In the genomic region with DNA sequence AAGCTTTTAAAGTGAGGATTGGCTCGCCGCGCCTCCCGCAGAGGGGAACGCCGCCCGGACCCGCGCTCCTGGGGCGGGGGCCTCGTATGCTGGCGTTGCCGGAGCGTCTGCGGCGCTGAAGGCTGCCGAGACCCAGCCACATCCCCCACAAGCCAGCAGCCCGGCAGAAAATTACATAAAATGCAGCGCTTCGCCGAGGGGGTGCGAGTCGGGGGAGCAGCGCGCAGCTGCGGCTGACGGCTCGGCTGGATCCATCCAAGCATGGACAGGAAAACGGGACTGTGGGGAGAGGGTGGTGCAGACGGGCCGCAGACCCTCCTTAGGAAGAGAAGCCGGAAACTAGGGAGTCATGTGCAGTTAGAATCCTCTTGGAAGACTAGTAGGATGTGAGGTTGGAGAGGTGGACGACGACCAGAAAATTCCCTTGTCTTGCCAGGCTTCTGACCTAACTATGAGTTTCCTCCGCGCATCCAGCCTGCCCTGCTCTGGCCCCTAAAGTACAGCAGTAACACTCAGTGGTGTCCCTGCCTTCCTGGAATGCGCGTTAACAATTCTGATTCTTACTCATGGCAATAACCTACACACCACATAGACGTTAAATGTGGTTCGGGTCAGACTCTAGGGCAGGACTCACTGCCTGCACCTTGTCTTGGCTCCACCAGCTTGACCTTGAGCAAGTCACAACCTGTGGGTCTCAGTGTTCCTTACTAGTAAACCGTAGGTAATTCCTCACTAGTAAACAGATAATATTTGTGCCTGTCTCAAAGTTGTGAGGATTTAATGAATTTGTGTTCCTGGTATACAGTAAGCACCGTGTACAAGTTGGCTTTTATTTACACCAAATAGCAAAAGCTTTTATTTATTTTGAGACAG, we compare ENCODE assay signal across 8 cellular contexts. TPM values are rescaled to one million over a fixed set of nuclear protein-coding genes. Genes with fewer than 3 reads are reported as not detected.
A peak's percentile ranks its signal among the peaks of the same experiment; 100 is the strongest.
DNase-seq lines count a peak whose midpoint lies in the region; ATAC-seq and TF ChIP-seq lines count a peak whose summit lies in the region.

No MANE protein-coding gene starts in this region.

- H3K9ac ChIP-seq in HUES64 (ENCODE audit: low read depth, low read length) (peak overlapping the region; percentile 94), neuronal stem cell (ENCODE audit: low read depth, low read length, poor library complexity) (peak overlapping the region; percentile 85)

- intact Hi-C loops in CD14-positive monocyte (cut with micrococcal nuclease) = loop anchor here (5.0 to 10.0 kb wide), 4 partner anchors 33 to 133 kb away; a partner anchor contains a TSS
- intact Hi-C loops in transverse colon (cut with DNase I; ENCODE audit: low total_unique reads) = loop anchor here (1.0 kb wide), 2 partner anchors 34 to 74 kb away; no protein-coding TSS in a partner anchor

- DNase-seq in CD14-positive monocyte (ENCODE audit: low spot score) (no peak), GM20000 (ENCODE audit: low spot score) (peak; percentile 34), RWPE2 (ENCODE audit: low spot score) (no peak), neuronal stem cell (ENCODE audit: low spot score) (no peak), transverse colon (peak; percentile 50)
- peak; percentile 63 for DNase-seq in activated naive CD4-positive, alpha-beta T cell treated with anti-CD3 and anti-CD28 coated beads, Interleukin-2, amount 10 ng/mL, durations not matched to agents 7 days and 5 days

- 7% methylated on average over 42 of the region's 42 CpGs for WGBS in HUES64
- WGBS in gastroesophageal sphincter (ENCODE audit: low coverage in 1 of 2), 2 donors = 6 to 15% methylated on average over 2 to 6 of the region's 42 CpGs
- no CpG with 5 or more reads among the region's 42 CpGs for WGBS in neuronal stem cell (ENCODE audit: extremely low coverage in 2 of 2, insufficient read length in 2 of 2, insufficient replicate concordance in 1 of 2), 2 donors
- 0 to 2% methylated on average over 2 to 41 of the region's 42 CpGs for WGBS in transverse colon (ENCODE audit: low coverage in 1 of 2), 2 donors

- no peak overlapping the region for H4K8ac ChIP-seq in neuronal stem cell (ENCODE audit: low read depth, low read length)

- ATAC-seq in RWPE2 (ENCODE audit: low read depth) (peak; percentile 37), gastroesophageal sphincter (peak; percentile 12)

- TF ChIP-seq POLR2A in gastroesophageal sphincter (IDR thresholded peaks at IDR 0.05) (no peak), transverse colon (IDR thresholded peaks at IDR 0.05) (peak; percentile 18)

- peak overlapping the region; percentile 98 for H3K14ac ChIP-seq in neuronal stem cell (ENCODE audit: low read length)

- H3K4me1 ChIP-seq in HUES64 (ENCODE audit: insufficient read depth, low read length) = peaks cover 13% of the 10 kb centered on the region; the same call in 1 of the 2 replicates
- H3K4me1 ChIP-seq in RWPE2 (ENCODE audit: insufficient read depth, poor library complexity, severe bottlenecking) = peaks cover 16% of the 10 kb centered on the region
- peaks cover 0 to 79% (median 17%) of the 10 kb centered on the region in 3 donors for H3K4me1 ChIP-seq in gastroesophageal sphincter
- peaks cover 2 to 9% of the 10 kb centered on the region in 2 donors for H3K4me1 ChIP-seq in neuronal stem cell (ENCODE audit: control insufficient read depth in 2 of 2, insufficient read depth in 1 of 2, low read depth in 1 of 2, low read length in 2 of 2)
- peaks cover 6 to 24% (median 19%) of the 10 kb centered on the region in 4 donors for H3K4me1 ChIP-seq in transverse colon

- H3K27ac ChIP-seq in HUES64 (ENCODE audit: low read depth, low read length) = peak overlapping the region; percentile 99
- H3K27ac ChIP-seq in RWPE2 (ENCODE audit: poor library complexity, severe bottlenecking) = peak overlapping the region; percentile 88
- H3K27ac ChIP-seq in gastroesophageal sphincter = peak overlapping the region; percentile 93 to 99 (median 96)
- H3K27ac ChIP-seq in neuronal stem cell (replicated peaks; ENCODE audit: low read length) = peak overlapping the region; percentile 98
- peak overlapping the region; percentile 94 to 98 (median 95) for H3K27ac ChIP-seq in transverse colon

- peak overlapping the region; percentile 73 for H3K4me3 ChIP-seq in HUES64 (ENCODE audit: low read length)
- H3K4me3 ChIP-seq in RWPE2 (ENCODE audit: severe bottlenecking) = peak overlapping the region; percentile 77
- peak overlapping the region; percentile 89 to 98 for H3K4me3 ChIP-seq in gastroesophageal sphincter
- H3K4me3 ChIP-seq in neuronal stem cell (ENCODE audit: low read length in 2 of 2) = peak overlapping the region; percentile 63 to 96
- H3K4me3 ChIP-seq in transverse colon = peak overlapping the region; percentile 59 to 85 (median 67)

- peak overlapping the region; percentile 94 to 97 for H3K4me3 Mint-ChIP-seq in CD14-positive monocyte
- H3K4me3 Mint-ChIP-seq in activated naive CD4-positive, alpha-beta T cell treated with anti-CD3 and anti-CD28 coated beads, Interleukin-2, amount 10 ng/mL, durations not matched to agents 7 days and 5 days = peak overlapping the region; percentile 82

- H3K4me2 ChIP-seq in neuronal stem cell (ENCODE audit: insufficient read depth, low read length, poor library complexity, severe bottlenecking) = peak overlapping the region; percentile 85

- peak overlapping the region; percentile 99 for H2AFZ ChIP-seq in neuronal stem cell (ENCODE audit: low read length)

- H2BK15ac ChIP-seq in neuronal stem cell (ENCODE audit: low read length) = peak overlapping the region; percentile 60

- no peaks in the 10 kb centered on the region for H3K27me3 ChIP-seq in HUES64 (ENCODE audit: insufficient read depth, low read length)
- H3K27me3 ChIP-seq in RWPE2 (ENCODE audit: insufficient read depth, poor library complexity, severe bottlenecking) = no peaks in the 10 kb centered on the region
- H3K27me3 ChIP-seq in gastroesophageal sphincter = no peaks in the 10 kb centered on the region
- no peaks in the 10 kb centered on the region for H3K27me3 ChIP-seq in neuronal stem cell (ENCODE audit: control insufficient read depth in 3 of 3, insufficient read depth in 3 of 3, low read depth in 1 of 3, low read length in 3 of 3)
- H3K27me3 ChIP-seq in transverse colon = no peaks in the 10 kb centered on the region

- H2BK120ac ChIP-seq in neuronal stem cell (ENCODE audit: low read depth, low read length) = peak overlapping the region; percentile 11

- H3K18ac ChIP-seq in neuronal stem cell (ENCODE audit: low read length) = peak overlapping the region; percentile 99

- H3K4me1 Mint-ChIP-seq in CD14-positive monocyte = peaks cover 36% of the 10 kb centered on the region
- peaks cover 34% of the 10 kb centered on the region for H3K4me1 Mint-ChIP-seq in activated naive CD4-positive, alpha-beta T cell treated with anti-CD3 and anti-CD28 coated beads, Interleukin-2, amount 10 ng/mL, durations not matched to agents 7 days and 5 days

- no peak overlapping the region for H2BK12ac ChIP-seq in neuronal stem cell (ENCODE audit: low read length)

- H3K36me3 ChIP-seq in HUES64 (ENCODE audit: insufficient read depth, low read length) = peaks cover 24% of the 10 kb centered on the region
- H3K36me3 ChIP-seq in RWPE2 (ENCODE audit: low read depth) = peaks cover 24% of the 10 kb centered on the region
- H3K36me3 ChIP-seq in gastroesophageal sphincter = peaks cover 0 to 7% of the 10 kb centered on the region in 2 donors
- H3K36me3 ChIP-seq in neuronal stem cell (replicated peaks in 1 of 2; ENCODE audit: control insufficient read depth in 2 of 2, insufficient read depth in 2 of 2, low read length in 2 of 2) = peaks cover 2 to 27% of the 10 kb centered on the region in 2 donors
- peaks cover 0 to 6% (median 0%) of the 10 kb centered on the region in 4 donors for H3K36me3 ChIP-seq in transverse colon

- H3K23ac ChIP-seq in neuronal stem cell (ENCODE audit: low read depth, low read length, poor library complexity) = peak overlapping the region; percentile 94

- in situ Hi-C loops in transverse colon (cut with MboI; ENCODE audit: low pct_ligation_motif_present in 1 of 4, low pct_unique_long_range_greater_than_20kb in 1 of 4, low sequenced_read_pairs in 3 of 4) = loop anchor here in 1 of 4 donors (10.0 kb wide), 1 partner anchor 70 kb away; a partner anchor contains a TSS

- TF ChIP-seq CTCF in CD14-positive monocyte (IDR thresholded peaks at IDR 0.05) = no peak
- TF ChIP-seq CTCF in GM20000 (IDR thresholded peaks at IDR 0.05; ENCODE audit: extremely low read depth, missing control alignments) = no peak
- TF ChIP-seq CTCF in RWPE2 (IDR thresholded peaks at IDR 0.05; ENCODE audit: poor library complexity, severe bottlenecking) = no peak
- no peak for TF ChIP-seq CTCF in gastroesophageal sphincter (IDR thresholded peaks at IDR 0.05)
- peak in 1 of 5 experiments; percentile 6 for TF ChIP-seq CTCF in transverse colon (IDR thresholded peaks at IDR 0.05)

- peak overlapping the region; percentile 82 to 98 (median 93) for H3K27ac Mint-ChIP-seq in CD14-positive monocyte
- H3K27ac Mint-ChIP-seq in activated naive CD4-positive, alpha-beta T cell treated with anti-CD3 and anti-CD28 coated beads, Interleukin-2, amount 10 ng/mL, durations not matched to agents 7 days and 5 days = peak overlapping the region; percentile 96

- H2AK5ac ChIP-seq in neuronal stem cell (ENCODE audit: low read depth, low read length) = peak overlapping the region; percentile 70

- peaks cover 0 to 2% (median 0%) of the 10 kb centered on the region in 3 donors for H3K27me3 Mint-ChIP-seq in CD14-positive monocyte (ENCODE audit: low read depth in 3 of 3)
- peaks cover 9% of the 10 kb centered on the region for H3K27me3 Mint-ChIP-seq in activated naive CD4-positive, alpha-beta T cell treated with anti-CD3 and anti-CD28 coated beads, Interleukin-2, amount 10 ng/mL, durations not matched to agents 7 days and 5 days

- H3K79me1 ChIP-seq in neuronal stem cell (ENCODE audit: low read depth, low read length) = peaks cover 2% of the 10 kb centered on the region

- peak overlapping the region; percentile 97 for H2BK5ac ChIP-seq in neuronal stem cell (ENCODE audit: low read length)

- H3K9me3 ChIP-seq in HUES64 (ENCODE audit: insufficient read depth, low read depth, low read length) (no peaks in the 10 kb centered on the region), RWPE2 (ENCODE audit: severe bottlenecking) (no peaks in the 10 kb centered on the region), gastroesophageal sphincter (no peaks in the 10 kb centered on the region), neuronal stem cell (replicated peaks in 1 of 2; ENCODE audit: control insufficient read depth in 2 of 2, insufficient read depth in 1 of 2, low read depth in 1 of 2, low read length in 2 of 2) (peaks cover 0 to 2% of the 10 kb centered on the region in 2 donors), transverse colon (no peaks in the 10 kb centered on the region)

- TF ChIP-seq EP300 in gastroesophageal sphincter (IDR thresholded peaks at IDR 0.05) (no peak), transverse colon (IDR thresholded peaks at IDR 0.05; ENCODE audit: low read depth) (no peak)

- CTCF ChIA-PET in activated naive CD4-positive, alpha-beta T cell treated with anti-CD3 and anti-CD28 coated beads, Interleukin-2, amount 10 ng/mL, durations not matched to agents 7 days and 5 days (lab: Charles Lee) = interaction anchor here (1.1 kb wide), 1 partner anchor 76 kb away, joined by 4 read pairs; no protein-coding TSS in a partner anchor

- no peak overlapping the region for H4K91ac ChIP-seq in neuronal stem cell (ENCODE audit: low read depth, low read length, poor library complexity)

- H3K36me3 Mint-ChIP-seq in CD14-positive monocyte = peaks cover 4 to 21% of the 10 kb centered on the region in 2 donors
- peaks cover 18% of the 10 kb centered on the region for H3K36me3 Mint-ChIP-seq in activated naive CD4-positive, alpha-beta T cell treated with anti-CD3 and anti-CD28 coated beads, Interleukin-2, amount 10 ng/mL, durations not matched to agents 7 days and 5 days

- no peak overlapping the region for H3K4ac ChIP-seq in neuronal stem cell (ENCODE audit: low read length)

- no peaks in the 10 kb centered on the region for H3K9me3 Mint-ChIP-seq in CD14-positive monocyte
- H3K9me3 Mint-ChIP-seq in activated naive CD4-positive, alpha-beta T cell treated with anti-CD3 and anti-CD28 coated beads, Interleukin-2, amount 10 ng/mL, durations not matched to agents 7 days and 5 days = no peaks in the 10 kb centered on the region

RNA-seq across cellular contexts. Expression of a gene that starts 1.0 kb away (rescaled TPM):
- 10 to 100 TPM; 12.7 to 16.8 TPM for polyA plus RNA-seq in CD14-positive monocyte
- polyA plus RNA-seq in HUES64 (2013, experiment 1 of 2) = 15.8 TPM
- 19.1 TPM for polyA plus RNA-seq in HUES64 (2013, experiment 2 of 2)
- 100 to 1,000 TPM in 1 of 4 donors, 10 to 100 TPM in 3; 60.0 to 132 (median 71.2) TPM for total RNA-seq in gastroesophageal sphincter
- 18.5 TPM for polyA plus RNA-seq in neuronal stem cell (2013, experiment 1 of 2)
- 19.3 TPM for polyA plus RNA-seq in neuronal stem cell (2013, experiment 2 of 2)
- 100 to 1,000 TPM in 2 of 4 donors, 10 to 100 TPM in 2; 63.8 to 281 (median 103) TPM for total RNA-seq in transverse colon

RNA-seq across cellular contexts. Expression of a gene that starts 34.5 kb away (rescaled TPM):
- 10 to 100 TPM; 59.8 to 72.7 TPM for polyA plus RNA-seq in CD14-positive monocyte
- 413 TPM for polyA plus RNA-seq in HUES64 (2013, experiment 1 of 2)
- polyA plus RNA-seq in HUES64 (2013, experiment 2 of 2) = 454 TPM
- total RNA-seq in gastroesophageal sphincter = 100 to 1,000 TPM in 1 of 4 donors, 10 to 100 TPM in 3; 69.0 to 117 (median 80.8) TPM
- 572 TPM for polyA plus RNA-seq in neuronal stem cell (2013, experiment 1 of 2)
- polyA plus RNA-seq in neuronal stem cell (2013, experiment 2 of 2) = 584 TPM
- 100 to 1,000 TPM in 2 of 4 donors, 10 to 100 TPM in 2; 51.1 to 277 (median 99.7) TPM for total RNA-seq in transverse colon

Comparison
In these comparisons a context has a peak if more than half of its experiments do, and no peak if none do; other contexts are left out.
1. DNase-seq: peak in GM20000 (single experiment), activated naive CD4-positive, alpha-beta T cell treated with anti-CD3 and anti-CD28 coated beads, Interleukin-2, amount 10 ng/mL, durations not matched to agents 7 days and 5 days (single experiment) and transverse colon (single experiment); none in CD14-positive monocyte (single experiment), RWPE2 (single experiment) and neuronal stem cell (single experiment).
2. Peak in every context shown above with its lines, with median percentiles within 50 percentile points of each other: H3K27ac ChIP-seq and H3K4me3 ChIP-seq.